In genomic region chr13:111912991-111913781, GRCh38 we compare ENCODE assay signal across 24 cellular contexts.
A peak's percentile ranks its signal among the peaks of the same experiment; 100 is the strongest.
DNase-seq lines count a peak whose midpoint lies in the region; ATAC-seq and TF ChIP-seq lines count a peak whose summit lies in the region.
"Had no signal": no experiment of that assay in that cellular context is flagged by ENCODE, and none has a peak within 500 bp of the region (broad histone marks: within the 10 kb centered on the region; RNA-seq: fewer than 3 reads in every experiment).

No MANE protein-coding gene starts in this region.

- H3K27ac ChIP-seq in esophagus muscularis mucosa (replicated peaks in 1 of 4) (no peak overlapping the region), osteoblast (ENCODE audit: low read depth, low read length) (no peak overlapping the region), vagina (no peak overlapping the region)
- H3K27ac ChIP-seq: 22Rv1, foreskin keratinocyte, heart right ventricle, psoas muscle, skin epidermis, tibial nerve had no signal

- no peak overlapping the region for H3K4me3 ChIP-seq in esophagus muscularis mucosa
- H3K4me3 ChIP-seq in osteoblast (ENCODE audit: insufficient read depth, low read length), result no peak overlapping the region
- no peak overlapping the region for H3K4me3 ChIP-seq in vagina
- no peak overlapping the region for H3K4me3 ChIP-seq in HAP-1
- H3K4me3 ChIP-seq: heart right ventricle, psoas muscle, skin epidermis, tibial nerve had no signal

- H3K4me1 ChIP-seq in esophagus muscularis mucosa, result no peaks in the 10 kb centered on the region
- no peaks in the 10 kb centered on the region for H3K4me1 ChIP-seq in osteoblast (ENCODE audit: insufficient read depth, low read length)
- H3K4me1 ChIP-seq in vagina, result no peaks in the 10 kb centered on the region
- no peaks in the 10 kb centered on the region for H3K4me1 ChIP-seq in HAP-1
- H3K4me1 ChIP-seq: foreskin keratinocyte, heart right ventricle, psoas muscle, tibial nerve had no signal

- H3K36me3 ChIP-seq in esophagus muscularis mucosa, result no peaks in the 10 kb centered on the region
- H3K36me3 ChIP-seq in osteoblast (ENCODE audit: insufficient read depth, low read length), result no peaks in the 10 kb centered on the region
- no peaks in the 10 kb centered on the region for H3K36me3 ChIP-seq in vagina
- no peaks in the 10 kb centered on the region for H3K36me3 ChIP-seq in HAP-1 (replicated peaks)
- H3K36me3 ChIP-seq: heart right ventricle, tibial nerve had no signal

- H3K27me3 ChIP-seq in esophagus muscularis mucosa (peaks cover 0 to 20% (median 0%) of the 10 kb centered on the region in 4 donors), osteoblast (ENCODE audit: insufficient read depth, low read length) (no peaks in the 10 kb centered on the region), vagina (no peaks in the 10 kb centered on the region), HAP-1 (ENCODE audit: low read depth) (no peaks in the 10 kb centered on the region)
- H3K27me3 ChIP-seq: foreskin keratinocyte, tibial nerve had no signal

- DNase-seq in activated CD8-positive, alpha-beta memory T cell treated with anti-CD3 and anti-CD28 coated beads for 24 hours, result peak; percentile 24
- no peak for DNase-seq in activated CD8-positive, alpha-beta memory T cell treated with anti-CD3 and anti-CD28 coated beads, Interleukin-2, amount 50 U/mL, for 4 hours
- DNase-seq in esophagus muscularis mucosa (ENCODE audit: extremely low spot score) (peak; percentile 88), osteoblast (ENCODE audit: insufficient read length, low spot score, missing footprints) (peak; percentile 75), vagina (ENCODE audit: extremely low spot score in 2 of 2) (peak; percentile 76 to 92), GM13977 (ENCODE audit: low spot score) (no peak), HAP-1 (ENCODE audit: low spot score in 2 of 2) (no peak)
- DNase-seq: activated CD4-positive, alpha-beta T cell treated with anti-CD3 and anti-CD28 coated beads for 48 hours; anterior cingulate cortex; DND-41; effector memory CD4-positive, alpha-beta T cell; foreskin keratinocyte; heart right ventricle; Kasumi-1; NCI-H187; NCI-H2171 treated with DMSO at 0.1 percent for 48 hours; NK-92 treated with Interleukin-12 subunit alpha and Interleukin-12 subunit beta, amount 100 ng/mL, for 24 hours; psoas muscle; SHP77; stimulated activated CD4-positive, alpha-beta T cell treated with anti-CD3 and anti-CD28 coated beads, Interleukin-2, amount 100 ng/mL, for 24 hours had no signal

- no peak overlapping the region for H3K4me2 ChIP-seq in osteoblast (ENCODE audit: insufficient read depth, low read length)

- H2AFZ ChIP-seq in osteoblast (ENCODE audit: low read length), result no peak overlapping the region

- ATAC-seq in HG02798 (IDR thresholded peaks at IDR 0.05; ENCODE audit: poor library complexity, unreplicated experiment), result no peak
- ATAC-seq: foreskin keratinocyte, psoas muscle had no signal

- no peaks in the 10 kb centered on the region for H3K79me2 ChIP-seq in osteoblast (ENCODE audit: insufficient read depth, low read length)

- intact Hi-C loops in esophagus muscularis mucosa (cut with DNase I), result no loop called here
- intact Hi-C loops in vagina (cut with DNase I), result no loop called here

- H4K20me1 ChIP-seq in osteoblast (ENCODE audit: insufficient read depth, low read length), result no peaks in the 10 kb centered on the region

- TF ChIP-seq CTCF in esophagus muscularis mucosa (IDR thresholded peaks at IDR 0.05) (no peak), osteoblast (IDR thresholded peaks at IDR 0.05; ENCODE audit: extremely low read depth, low read depth, low read length) (no peak), vagina (IDR thresholded peaks at IDR 0.05) (no peak), GM13977 (IDR thresholded peaks at IDR 0.05; ENCODE audit: extremely low read depth, insufficient read depth, missing control alignments) (no peak)

- in situ Hi-C loops in GM13977 (cut with MboI; ENCODE audit: low pct_unique_long_range_greater_than_20kb, low sequenced_read_pairs, unreplicated experiment) (no loop called here), HAP-1 (cut with MboI; ENCODE audit: low sequenced_read_pairs) (no loop called here)

- no peaks in the 10 kb centered on the region for H3K9me3 ChIP-seq in esophagus muscularis mucosa
- H3K9me3 ChIP-seq in osteoblast (ENCODE audit: low read depth, low read length), result no peaks in the 10 kb centered on the region
- H3K9me3 ChIP-seq in vagina, result no peaks in the 10 kb centered on the region
- no peaks in the 10 kb centered on the region for H3K9me3 ChIP-seq in HAP-1
- H3K9me3 ChIP-seq: heart right ventricle, psoas muscle, tibial nerve had no signal

- no peak for TF ChIP-seq EP300 in esophagus muscularis mucosa (IDR thresholded peaks at IDR 0.05)

- TF ChIP-seq POLR2A in esophagus muscularis mucosa (IDR thresholded peaks at IDR 0.05; ENCODE audit: low read depth) (no peak), vagina (IDR thresholded peaks at IDR 0.05) (no peak)

- 75% methylated on average over 25 of the region's 25 CpGs for WGBS in esophagus muscularis mucosa

Comparison
In these comparisons a context has a peak if more than half of its experiments do, and no peak if none do; other contexts are left out.
1. DNase-seq: peak in activated CD8-positive, alpha-beta memory T cell treated with anti-CD3 and anti-CD28 coated beads for 24 hours (single experiment), esophagus muscularis mucosa (single experiment), osteoblast (single experiment) and vagina (2 of 2); none in activated CD8-positive, alpha-beta memory T cell treated with anti-CD3 and anti-CD28 coated beads, Interleukin-2, amount 50 U/mL, for 4 hours (single experiment), GM13977 (single experiment) and HAP-1 (0 of 2).